Comparison of ENCODE assay signal across 8 cellular contexts in genomic region chr5:179822444-179822990, GRCh38. TPM values are rescaled to one million over a fixed set of nuclear protein-coding genes. Genes with fewer than 3 reads are reported as not detected.
DNase-seq lines count a peak whose midpoint lies in the region; ATAC-seq and TF ChIP-seq lines count a peak whose summit lies in the region.

No MANE protein-coding gene starts in this region.

- H3K9ac ChIP-seq in endodermal cell (ENCODE audit: extremely low read depth, low read length, poor library complexity, severe bottlenecking), result no peak overlapping the region

- peaks cover 42% of the 10 kb centered on the region for H3K4me1 ChIP-seq in CD4-positive, CD25-positive, alpha-beta regulatory T cell (ENCODE audit: control insufficient read depth, insufficient read depth, low read length, poor library complexity, severe bottlenecking)
- H3K4me1 ChIP-seq in OCI-LY7 (ENCODE audit: insufficient read depth, low read length, poor library complexity, severe bottlenecking), result peaks cover 32% of the 10 kb centered on the region
- peaks cover 22% of the 10 kb centered on the region for H3K4me1 ChIP-seq in endodermal cell (ENCODE audit: control insufficient read depth, insufficient read depth, low read length)
- H3K4me1 ChIP-seq in osteoblast (ENCODE audit: insufficient read depth, low read length), result peaks cover 38% of the 10 kb centered on the region

- no peak for ATAC-seq in CD4-positive, CD25-positive, alpha-beta regulatory T cell (ENCODE audit: low read depth in 2 of 2)
- no peak for ATAC-seq in GM21825 (IDR thresholded peaks at IDR 0.05; ENCODE audit: unreplicated experiment)

- peaks cover 8 to 65% (median 33%) of the 10 kb centered on the region in 4 donors for H3K4me1 Mint-ChIP-seq in CD4-positive, CD25-positive, alpha-beta regulatory T cell
- H3K4me1 Mint-ChIP-seq in endodermal cell, result peaks cover 29% of the 10 kb centered on the region

- DNase-seq in CD4-positive, CD25-positive, alpha-beta regulatory T cell, result no peak
- DNase-seq in OCI-LY7 (ENCODE audit: low spot score) (no peak), endodermal cell (peak; percentile 51), osteoblast (ENCODE audit: insufficient read length, low spot score, missing footprints) (peak; percentile 91), globus pallidus (ENCODE audit: low spot score) (no peak), posterior vena cava (ENCODE audit: low spot score) (no peak)
- no peak for DNase-seq in effector CD4-positive, alpha-beta T cell

- WGBS in endodermal cell (ENCODE audit: insufficient coverage in 1 of 2, insufficient read length in 1 of 2), 2 experiments, result 80% methylated on average over 5 to 8 of the region's 8 CpGs

- no peak overlapping the region for H2AFZ ChIP-seq in OCI-LY7 (ENCODE audit: low read length)
- no peak overlapping the region for H2AFZ ChIP-seq in osteoblast (ENCODE audit: low read length)

- H4K20me1 ChIP-seq in OCI-LY7 (ENCODE audit: insufficient read depth, low read length) (peaks cover 4% of the 10 kb centered on the region; the same call in 1 of the 2 replicates), osteoblast (ENCODE audit: insufficient read depth, low read length) (peaks cover 58% of the 10 kb centered on the region)

- peak overlapping the region; percentile 95 for H3K4me2 ChIP-seq in OCI-LY7 (ENCODE audit: low read length)
- H3K4me2 ChIP-seq in osteoblast (ENCODE audit: insufficient read depth, low read length), result peak overlapping the region; percentile 86

- H3K79me2 ChIP-seq in OCI-LY7 (ENCODE audit: insufficient read depth, low read depth, low read length), result peaks cover 22% of the 10 kb centered on the region; the same call in 1 of the 2 replicates
- peaks cover 70% of the 10 kb centered on the region for H3K79me2 ChIP-seq in osteoblast (ENCODE audit: insufficient read depth, low read length)

- H3K36me3 ChIP-seq in CD4-positive, CD25-positive, alpha-beta regulatory T cell (ENCODE audit: control insufficient read depth, insufficient read depth, low read length), result peaks cover 40% of the 10 kb centered on the region
- H3K36me3 ChIP-seq in OCI-LY7 (ENCODE audit: insufficient read depth, low read length), result peaks cover 47% of the 10 kb centered on the region
- H3K36me3 ChIP-seq in endodermal cell (ENCODE audit: control insufficient read depth, insufficient read depth, low read length), result peaks cover 38% of the 10 kb centered on the region
- H3K36me3 ChIP-seq in osteoblast (ENCODE audit: insufficient read depth, low read length), result peaks cover 45% of the 10 kb centered on the region

- POLR2A ChIA-PET in OCI-LY7 (lab: Charles Lee), result interaction anchor here (0.8 to 1.3 kb wide), 3 partner anchors 11 to 60 kb away, joined by 4 to 6 read pairs (median 5); no protein-coding TSS in a partner anchor

- peaks cover 0 to 2% (median 0%) of the 10 kb centered on the region in 7 donors for H3K9me3 Mint-ChIP-seq in CD4-positive, CD25-positive, alpha-beta regulatory T cell
- no peaks in the 10 kb centered on the region for H3K9me3 Mint-ChIP-seq in endodermal cell

- no peaks in the 10 kb centered on the region for H3K9me2 ChIP-seq in OCI-LY7 (ENCODE audit: insufficient read depth, low read length)

- CTCF ChIA-PET in OCI-LY7 (lab: Charles Lee; ENCODE audit: unreplicated experiment), result no interaction called here

- H3K9me3 ChIP-seq in CD4-positive, CD25-positive, alpha-beta regulatory T cell (ENCODE audit: control insufficient read depth in 2 of 2, low read length in 2 of 2), result no peaks in the 10 kb centered on the region
- no peaks in the 10 kb centered on the region for H3K9me3 ChIP-seq in OCI-LY7 (ENCODE audit: low read length)
- no peaks in the 10 kb centered on the region for H3K9me3 ChIP-seq in endodermal cell (ENCODE audit: control insufficient read depth, low read length)
- no peaks in the 10 kb centered on the region for H3K9me3 ChIP-seq in osteoblast (ENCODE audit: low read depth, low read length)

- H3K27me3 Mint-ChIP-seq in CD4-positive, CD25-positive, alpha-beta regulatory T cell, result peaks cover 10% of the 10 kb centered on the region
- no peaks in the 10 kb centered on the region for H3K27me3 Mint-ChIP-seq in endodermal cell (ENCODE audit: insufficient read depth)

- H3K4me3 ChIP-seq in CD4-positive, CD25-positive, alpha-beta regulatory T cell (ENCODE audit: low read depth, low read length), result peak overlapping the region; percentile 92
- H3K4me3 ChIP-seq in OCI-LY7 (ENCODE audit: low read depth, low read length, poor library complexity, severe bottlenecking) (peak overlapping the region; percentile 99), endodermal cell (ENCODE audit: low read length) (peak overlapping the region; percentile 88), osteoblast (ENCODE audit: insufficient read depth, low read length) (peak overlapping the region; percentile 97)

- TF ChIP-seq CTCF in OCI-LY7 (conservative IDR thresholded peaks at IDR 0.05; ENCODE audit: low read length) (no peak), endodermal cell (conservative IDR thresholded peaks at IDR 0.05) (no peak), osteoblast (IDR thresholded peaks at IDR 0.05; ENCODE audit: extremely low read depth, low read depth, low read length) (no peak)

- peak overlapping the region; percentile 96 for H3K27ac ChIP-seq in CD4-positive, CD25-positive, alpha-beta regulatory T cell (ENCODE audit: insufficient read depth, low read length, poor library complexity, severe bottlenecking)
- H3K27ac ChIP-seq in OCI-LY7 (ENCODE audit: low read depth, low read length, poor library complexity, severe bottlenecking), result no peak overlapping the region
- H3K27ac ChIP-seq in endodermal cell (ENCODE audit: low read depth, low read length), result no peak overlapping the region
- H3K27ac ChIP-seq in osteoblast (ENCODE audit: low read depth, low read length), result peak overlapping the region; percentile 3

- no peaks in the 10 kb centered on the region for H3K27me3 ChIP-seq in CD4-positive, CD25-positive, alpha-beta regulatory T cell (ENCODE audit: control insufficient read depth, insufficient read depth, low read length)
- no peaks in the 10 kb centered on the region for H3K27me3 ChIP-seq in endodermal cell (ENCODE audit: control insufficient read depth, insufficient read depth, low read length, poor library complexity, severe bottlenecking)
- no peaks in the 10 kb centered on the region for H3K27me3 ChIP-seq in osteoblast (ENCODE audit: insufficient read depth, low read length)

- BruUV-seq in OCI-LY7 (replicated peaks; lab: Mats Ljungman, UMichigan), result no TSS peak

- peak overlapping the region in 2 of 3 donors; percentile 98 for H3K27ac Mint-ChIP-seq in CD4-positive, CD25-positive, alpha-beta regulatory T cell
- H3K27ac Mint-ChIP-seq in endodermal cell, result peak overlapping the region; percentile 64

- H3K4me3 Mint-ChIP-seq in CD4-positive, CD25-positive, alpha-beta regulatory T cell, result peak overlapping the region; percentile 98 to 100 (median 99)
- H3K4me3 Mint-ChIP-seq in endodermal cell, result peak overlapping the region; percentile 90

- intact Hi-C loops in OCI-LY7 (cut with micrococcal nuclease; ENCODE audit: unreplicated experiment), result loop anchor here (10.0 kb wide), 1 partner anchor 672 kb away; the partner anchor contains the start of gene CNOT6
- intact Hi-C loops in posterior vena cava (cut with DNase I), result no loop called here

- peaks cover 16% of the 10 kb centered on the region for H3K36me3 Mint-ChIP-seq in CD4-positive, CD25-positive, alpha-beta regulatory T cell
- peaks cover 48% of the 10 kb centered on the region for H3K36me3 Mint-ChIP-seq in endodermal cell (ENCODE audit: low read depth)

RNA-seq across cellular contexts. Expression of gene SQSTM1, which starts 1.8 kb away (rescaled TPM):
- 615 TPM for total RNA-seq in CD4-positive, CD25-positive, alpha-beta regulatory T cell
- 100 to 1,000 TPM; 219 to 283 (median 237) TPM for polyA plus RNA-seq in CD4-positive, CD25-positive, alpha-beta regulatory T cell
- 44.4 and 58.5 TPM in 2 replicates for total RNA-seq in OCI-LY7 (2014; rRNA removed; shearing (Covaris generic))
- total RNA-seq in OCI-LY7 (2022), result 68.3 and 81.1 TPM in 2 replicates
- 100 to 1,000 TPM; 134 to 172 TPM for total RNA-seq in endodermal cell
- 48.3 TPM for polyA plus RNA-seq in endodermal cell (2013, experiment 1 of 2)
- polyA plus RNA-seq in endodermal cell (2013, experiment 2 of 2), result 43.6 TPM
- 826 and 992 TPM in 2 replicates for total RNA-seq in osteoblast
- total RNA-seq in posterior vena cava, result 100 to 1,000 TPM; 245 to 333 TPM

RNA-seq across cellular contexts. Expression of gene MGAT4B, which starts 15.9 kb away (rescaled TPM):
- 134 TPM for total RNA-seq in CD4-positive, CD25-positive, alpha-beta regulatory T cell
- polyA plus RNA-seq in CD4-positive, CD25-positive, alpha-beta regulatory T cell, result 10 to 100 TPM; 11.9 to 18.0 (median 13.8) TPM
- total RNA-seq in OCI-LY7 (2014; rRNA removed; shearing (Covaris generic)), result 58.8 and 61.1 TPM in 2 replicates
- total RNA-seq in OCI-LY7 (2022) (90.2 and 96.5 TPM in 2 replicates), endodermal cell (100 to 1,000 TPM; 165 to 177 TPM), osteoblast (90.5 and 95.9 TPM in 2 replicates), posterior vena cava (10 to 100 TPM; 54.6 to 62.8 TPM)
- 75.1 TPM for polyA plus RNA-seq in endodermal cell (2013, experiment 1 of 2)
- 66.4 TPM for polyA plus RNA-seq in endodermal cell (2013, experiment 2 of 2)

RNA-seq across cellular contexts. Expression of gene LTC4S, which starts 28.7 kb away (rescaled TPM):
- 2.8 TPM for total RNA-seq in CD4-positive, CD25-positive, alpha-beta regulatory T cell
- 1 to 10 TPM in 2 of 4 donors, under 1 TPM in 2; 0.48 to 4.3 (median 1.3) TPM for polyA plus RNA-seq in CD4-positive, CD25-positive, alpha-beta regulatory T cell
- 0.44 and 1.3 TPM in 2 replicates for total RNA-seq in OCI-LY7 (2014; rRNA removed; shearing (Covaris generic))
- total RNA-seq in OCI-LY7 (2022) (4.0 and 4.5 TPM in 2 replicates), endodermal cell (1 to 10 TPM; 5.7 to 6.3 TPM), osteoblast (1.4 and 1.5 TPM in 2 replicates), posterior vena cava (10 to 100 TPM; 19.7 to 20.3 TPM)
- polyA plus RNA-seq in endodermal cell (2013, experiment 1 of 2), result 1.4 TPM
- 1.6 TPM for polyA plus RNA-seq in endodermal cell (2013, experiment 2 of 2)

RNA-seq across cellular contexts. Expression of gene MRNIP, which starts 36.1 kb away (rescaled TPM):
- 46.4 TPM for total RNA-seq in CD4-positive, CD25-positive, alpha-beta regulatory T cell
- polyA plus RNA-seq in CD4-positive, CD25-positive, alpha-beta regulatory T cell, result 10 to 100 TPM; 10.2 to 18.5 (median 17.2) TPM
- total RNA-seq in OCI-LY7 (2014; rRNA removed; shearing (Covaris generic)), result 76.2 and 78.7 TPM in 2 replicates
- total RNA-seq in OCI-LY7 (2022) (70.5 and 76.5 TPM in 2 replicates), endodermal cell (10 to 100 TPM; 45.8 to 55.3 TPM), osteoblast (10.1 and 12.7 TPM in 2 replicates), posterior vena cava (10 to 100 TPM; 17.3 to 20.1 TPM)
- polyA plus RNA-seq in endodermal cell (2013, experiment 1 of 2), result 34.7 TPM
- 32.0 TPM for polyA plus RNA-seq in endodermal cell (2013, experiment 2 of 2)

Comparison
In these comparisons a context has a peak if more than half of its experiments do, and no peak if none do; other contexts are left out.
1. DNase-seq: peak in endodermal cell (single experiment) and osteoblast (single experiment); none in CD4-positive, CD25-positive, alpha-beta regulatory T cell (0 of 3), OCI-LY7 (single experiment), globus pallidus (single experiment), posterior vena cava (single experiment) and effector CD4-positive, alpha-beta T cell (single experiment).
2. H3K27ac ChIP-seq: peak in CD4-positive, CD25-positive, alpha-beta regulatory T cell (single experiment) and osteoblast (single experiment); none in OCI-LY7 (single experiment) and endodermal cell (single experiment).
3. Peak in every context shown above with its lines, with median percentiles within 50 percentile points of each other: H3K4me3 ChIP-seq.